1 cellular context compared by ENCODE assay signal in the genomic region with DNA sequence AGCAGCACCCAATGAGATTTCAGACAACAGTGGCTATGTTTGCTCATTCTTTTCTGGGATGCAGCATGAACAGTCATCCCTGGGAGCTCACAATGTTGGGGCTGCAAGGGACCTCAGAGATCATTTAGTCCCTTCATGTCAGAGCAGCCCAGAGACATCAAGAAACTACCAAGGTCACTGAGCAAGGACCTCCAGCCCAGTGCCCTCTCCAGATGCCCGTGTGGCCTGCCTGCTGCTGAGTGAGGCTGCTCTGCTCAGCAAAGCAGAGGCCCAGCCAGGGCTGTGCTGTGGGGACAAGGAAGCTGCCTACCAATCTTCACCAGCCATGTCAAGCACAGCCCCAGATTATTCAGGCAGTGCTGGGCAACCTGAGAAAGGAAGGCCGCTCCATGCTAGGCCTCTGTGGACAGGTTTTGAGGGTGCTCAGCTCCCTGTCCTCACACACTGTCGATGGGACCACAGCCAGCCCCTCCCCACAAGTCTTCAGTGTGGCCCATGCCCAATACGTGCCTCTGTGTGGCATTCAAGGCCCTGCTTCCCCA.
TF ChIP-seq lines count a peak whose summit lies in the region.

No MANE protein-coding gene starts in this region.

TF ChIP-seq in H1, 55 proteins besides CTCF, POLR2A, EP300 and RAD21:
- TF ChIP-seq SUZ12 (IDR thresholded peaks at IDR 0.05; ENCODE audit: low read length) (no peak), EGR1 (IDR thresholded peaks at IDR 0.05; ENCODE audit: borderline replicate concordance, low read depth, low read length) (no peak), HDAC6 (IDR thresholded peaks at IDR 0.05; ENCODE audit: low read depth, low read length) (no peak), CEBPB (IDR thresholded peaks at IDR 0.05; ENCODE audit: low read depth, low read length) (no peak), BCL11A (IDR thresholded peaks at IDR 0.05; ENCODE audit: low read depth in 2 of 2, low read length in 2 of 2) (no peak), KDM5A (IDR thresholded peaks at IDR 0.05; ENCODE audit: low read length) (no peak), TAF1 (IDR thresholded peaks at IDR 0.05; ENCODE audit: low read depth, low read length) (no peak), KDM1A (IDR thresholded peaks at IDR 0.05; ENCODE audit: borderline replicate concordance, low read length) (no peak), YY1 (IDR thresholded peaks at IDR 0.05; ENCODE audit: low read depth, low read length) (no peak)
